ENCODE assay signal across 1 cellular context in genomic region chr17:81986606-81987005, GRCh38.
A peak's percentile ranks its signal among the peaks of the same experiment; 100 is the strongest.
TF ChIP-seq lines count a peak whose summit lies in the region.

No MANE protein-coding gene starts in this region.

TF ChIP-seq in K562, 482 proteins besides CTCF, POLR2A, EP300 and RAD21:
- no peak for TF ChIP-seq STAG1 (CRISPR knock-in tag; IDR thresholded peaks at IDR 0.05; ENCODE audit: borderline replicate concordance)
- no peak for TF ChIP-seq HBP1 (CRISPR knock-in tag; IDR thresholded peaks at IDR 0.05)
- TF ChIP-seq POLR2G (IDR thresholded peaks at IDR 0.05; ENCODE audit: low read depth, low read length), result peak; percentile 24; the same call in 1 of the 2 replicates
- no peak for TF ChIP-seq MTA3 (IDR thresholded peaks at IDR 0.05; ENCODE audit: borderline replicate concordance)
- no peak for TF ChIP-seq TCF7 (IDR thresholded peaks at IDR 0.05; ENCODE audit: borderline replicate concordance)
- no peak for TF ChIP-seq TRIM24 (IDR thresholded peaks at IDR 0.05)
- peak; percentile 56 for TF ChIP-seq RBFOX2 (IDR thresholded peaks at IDR 0.05; ENCODE audit: low read depth, low read length)
